8 cellular contexts compared by ENCODE assay signal in genomic region chr11:2929511-2929879, GRCh38. TPM values are rescaled to one million over a fixed set of nuclear protein-coding genes. Genes with fewer than 3 reads are reported as not detected.
DNase-seq lines count a peak whose midpoint lies in the region; ATAC-seq and TF ChIP-seq lines count a peak whose summit lies in the region.

No MANE protein-coding gene starts in this region.

- peaks cover 11% of the 10 kb centered on the region for H3K4me1 Mint-ChIP-seq in mesothelial cell of epicardium

- ATAC-seq in left lung (peak; percentile 68), GM21576 (IDR thresholded peaks at IDR 0.05; ENCODE audit: unreplicated experiment) (no peak)

- no peaks in the 10 kb centered on the region for H3K9me3 Mint-ChIP-seq in mesothelial cell of epicardium

- no peak overlapping the region for H3K4me3 Mint-ChIP-seq in mesothelial cell of epicardium

- TF ChIP-seq POLR2A in breast epithelium (IDR thresholded peaks at IDR 0.05) (no peak), suprapubic skin (IDR thresholded peaks at IDR 0.05) (no peak)

- H3K27me3 ChIP-seq in breast epithelium (no peaks in the 10 kb centered on the region), left lung (peaks cover 0 to 47% of the 10 kb centered on the region in 2 donors), suprapubic skin (no peaks in the 10 kb centered on the region)

- intact Hi-C loops in breast epithelium (cut with DNase I; ENCODE audit: low total_unique reads), result no loop called here
- intact Hi-C loops in left lung (cut with DNase I), result no loop called here

- TF ChIP-seq EP300 in suprapubic skin (IDR thresholded peaks at IDR 0.05), result no peak

- H3K4me3 ChIP-seq in breast epithelium (peak overlapping the region; percentile 48 to 79 (median 60)), left lung (peak overlapping the region; percentile 46 to 54), suprapubic skin (peak overlapping the region; percentile 68)

- H3K27ac Mint-ChIP-seq in mesothelial cell of epicardium, result no peak overlapping the region

- peaks cover 66% of the 10 kb centered on the region for H3K27me3 Mint-ChIP-seq in mesothelial cell of epicardium (ENCODE audit: low read depth)

- H3K9me3 ChIP-seq in breast epithelium, result no peaks in the 10 kb centered on the region
- H3K9me3 ChIP-seq in left lung, result no peaks in the 10 kb centered on the region
- no peaks in the 10 kb centered on the region for H3K9me3 ChIP-seq in suprapubic skin

- peaks cover 4 to 8% of the 10 kb centered on the region in 2 donors for H3K4me1 ChIP-seq in breast epithelium
- H3K4me1 ChIP-seq in left lung, result peaks cover 0 to 65% of the 10 kb centered on the region in 2 donors
- H3K4me1 ChIP-seq in suprapubic skin, result peaks cover 56% of the 10 kb centered on the region

- DNase-seq in GM10248 (ENCODE audit: extremely low spot score) (peak; percentile 73), RKO (ENCODE audit: low spot score) (peak; percentile 81), breast epithelium (ENCODE audit: low spot score in 2 of 2) (peak; percentile 52 to 65), left lung (peak; percentile 82 to 95), suprapubic skin (ENCODE audit: low spot score in 2 of 2) (peak in 1 of 2 donors; percentile 85), NCI-H187 treated with DMSO at 0.1 percent for 48 hours (lab: John Stamatoyannopoulos, UW) (no peak), mesothelial cell of epicardium (ENCODE audit: low spot score in 2 of 2, unreplicated experiment in 2 of 2) (no peak)

- TF ChIP-seq CTCF in GM10248 (IDR thresholded peaks at IDR 0.05; ENCODE audit: control extremely low read depth, extremely low read depth, low read depth, missing control alignments) (no peak), breast epithelium (IDR thresholded peaks at IDR 0.05) (no peak), left lung (IDR thresholded peaks at IDR 0.05) (no peak), suprapubic skin (IDR thresholded peaks at IDR 0.05) (no peak), mesothelial cell of epicardium (IDR thresholded peaks at IDR 0.05; ENCODE audit: unreplicated experiment) (no peak)

- no peaks in the 10 kb centered on the region for H3K36me3 Mint-ChIP-seq in mesothelial cell of epicardium

- H3K36me3 ChIP-seq in breast epithelium, result no peaks in the 10 kb centered on the region
- no peaks in the 10 kb centered on the region for H3K36me3 ChIP-seq in left lung
- no peaks in the 10 kb centered on the region for H3K36me3 ChIP-seq in suprapubic skin

- H3K27ac ChIP-seq in breast epithelium (peak overlapping the region; percentile 83 to 84), left lung (peak overlapping the region; percentile 82 to 90), suprapubic skin (peak overlapping the region; percentile 72)

- POLR2A ChIA-PET in GM10248 (lab: Yijun Ruan, JAX), result interaction anchor here (0.6 to 0.8 kb wide), 3 partner anchors 9 to 102 kb away, joined by 3 read pairs; partner anchors contain the start of gene NAP1L4

- CTCF ChIA-PET in GM10248 (lab: Yijun Ruan, JAX), result interaction anchor here (0.7 to 4.2 kb wide), 26 partner anchors 9 to 1032 kb away, joined by 3 to 39 read pairs (median 4); a partner anchor contains a TSS

- WGBS in suprapubic skin, result no CpG with 5 or more reads among the region's 46 CpGs

RNA-seq across cellular contexts. Expression of gene PHLDA2, which starts 0.3 kb away (rescaled TPM):
- total RNA-seq in breast epithelium (1 to 10 TPM in 2 of 3 donors, not detected in 1; 2.0 to 2.3 TPM), left lung (10 to 100 TPM; 28.3 to 50.0 TPM), suprapubic skin (10 to 100 TPM in 3 of 4 donors, 1 to 10 TPM in 1; 7.0 to 26.4 (median 18.2) TPM), mesothelial cell of epicardium (1.3 to 1.9 TPM (median 1.5 TPM) in 3 replicates)

RNA-seq across cellular contexts. Expression of gene CDKN1C, which starts 43.9 kb away (rescaled TPM):
- total RNA-seq in breast epithelium (100 to 1,000 TPM in 1 of 3 donors, 10 to 100 TPM in 2; 48.2 to 136 (median 88.8) TPM), left lung (10 to 100 TPM; 18.0 to 31.7 TPM), suprapubic skin (10 to 100 TPM; 14.3 to 50.9 (median 37.3) TPM), mesothelial cell of epicardium (132 to 148 TPM (median 146 TPM) in 3 replicates)

Comparison
In these comparisons a context has a peak if more than half of its experiments do, and no peak if none do; other contexts are left out.
1. DNase-seq: peak in GM10248 (single experiment), RKO (single experiment), breast epithelium (2 of 2) and left lung (2 of 2); none in NCI-H187 treated with DMSO at 0.1 percent for 48 hours (single experiment) and mesothelial cell of epicardium (0 of 2).
2. Peak in every context shown above with its lines, with median percentiles within 50 percentile points of each other: H3K27ac ChIP-seq and H3K4me3 ChIP-seq.